24 cellular contexts compared by ENCODE assay signal in the genomic region with DNA sequence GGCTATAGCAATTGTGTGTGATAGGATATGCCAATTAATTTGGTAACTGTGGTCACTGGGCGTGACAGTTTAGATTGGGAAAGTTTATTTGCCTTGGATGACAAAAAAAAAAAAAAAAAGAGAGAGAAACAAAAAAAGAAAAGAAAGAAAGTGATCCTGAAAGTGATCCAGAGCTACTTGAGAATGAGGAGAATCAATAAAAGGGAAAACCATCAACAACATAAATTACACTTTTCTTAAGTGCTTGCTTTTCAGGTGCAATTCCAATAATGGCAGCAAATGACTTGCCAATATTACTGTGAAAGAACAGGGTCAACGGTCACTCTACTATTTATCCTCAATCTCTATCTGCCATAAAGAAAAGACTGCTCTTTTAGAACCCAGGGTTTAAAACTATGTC.
A peak's percentile ranks its signal among the peaks of the same experiment; 100 is the strongest.
DNase-seq lines count a peak whose midpoint lies in the region; ATAC-seq, FAIRE-seq and TF ChIP-seq lines count a peak whose summit lies in the region.
"Had no signal": no experiment of that assay in that cellular context is flagged by ENCODE, and none has a peak within 500 bp of the region (broad histone marks: within the 10 kb centered on the region; RNA-seq: fewer than 3 reads in every experiment).

No MANE protein-coding gene starts in this region.

- H3K79me2 ChIP-seq in HCT116 (ENCODE audit: insufficient read depth, low read length), result no peaks in the 10 kb centered on the region
- H3K79me2 ChIP-seq in astrocyte (ENCODE audit: insufficient read depth, low read length), result no peaks in the 10 kb centered on the region

- H3K4me2 ChIP-seq in HCT116 (ENCODE audit: low read length), result no peak overlapping the region
- peak overlapping the region; percentile 18 for H3K4me2 ChIP-seq in astrocyte (ENCODE audit: low read length)
- H3K4me2 ChIP-seq: GM23338 had no signal

- H3K27me3 Mint-ChIP-seq in astrocyte (ENCODE audit: low read depth, unreplicated experiment), result no peaks in the 10 kb centered on the region
- H3K27me3 Mint-ChIP-seq in activated CD4-positive, alpha-beta T cell treated with anti-CD3 and anti-CD28 coated beads, Interleukin-2, amount 10 ng/mL, durations not matched to agents 24 days and 14 days, result no peaks in the 10 kb centered on the region
- H3K27me3 Mint-ChIP-seq: activated CD8-positive, alpha-beta T cell treated with anti-CD3 and anti-CD28 coated beads for 36 hours; activated naive CD8-positive, alpha-beta T cell; effector memory CD8-positive, alpha-beta T cell; stimulated activated naive CD8-positive, alpha-beta T cell treated with anti-CD3 and anti-CD28 coated beads, Interleukin-15, Interleukin-2, amounts not matched to agents 100 ng/mL and 50 ng/mL, for 24 hours; T-helper 17 cell had no signal

- H3K27ac ChIP-seq in HCT116 (ENCODE audit: low read depth, low read length) (no peak overlapping the region), astrocyte (ENCODE audit: low read depth, low read length) (no peak overlapping the region), sigmoid colon (peak overlapping the region in 3 of 4 donors; percentile 60 to 74 (median 74)), stomach (no peak overlapping the region)
- H3K27ac ChIP-seq: vagina had no signal

- H3K9me3 ChIP-seq in HCT116 (ENCODE audit: control insufficient read depth in 1 of 2, insufficient read depth in 1 of 2, low read depth in 1 of 2, low read length in 2 of 2) (no peaks in the 10 kb centered on the region), astrocyte (ENCODE audit: insufficient read depth, low read depth, low read length) (no peaks in the 10 kb centered on the region), sigmoid colon (no peaks in the 10 kb centered on the region), stomach (no peaks in the 10 kb centered on the region)
- H3K9me3 ChIP-seq: vagina had no signal

- FAIRE-seq in astrocyte (lab: Jason Lieb, UNC) (no peak), D721Med (lab: Jason Lieb, UNC) (no peak)

- intact Hi-C loops in HCT116 (cut with micrococcal nuclease) (no loop called here), sigmoid colon (cut with DNase I) (loop anchor here (5.0 to 10.0 kb wide), 3 partner anchors 128 to 386 kb away; no protein-coding TSS in a partner anchor), stomach (cut with DNase I; ENCODE audit: low total_unique reads) (no loop called here)
- intact Hi-C loops in activated CD4-positive, alpha-beta T cell treated with anti-CD3 and anti-CD28 coated beads, Interleukin-2, amount 10 ng/mL, durations not matched to agents 24 days and 14 days (cut with micrococcal nuclease), result no loop called here

- H3K4me1 ChIP-seq in HCT116 (ENCODE audit: control insufficient read depth in 1 of 2, insufficient read depth in 2 of 2, low read length in 2 of 2) (0 out of 4 replicates have a peak, but pooled peaks cover 0 to 3% of the 10 kb centered on the region in 2 experiments), astrocyte (ENCODE audit: insufficient read depth, low read length) (peaks cover 15% of the 10 kb centered on the region), sigmoid colon (peaks cover 0 to 54% (median 26%) of the 10 kb centered on the region in 4 donors), stomach (peaks cover 0 to 7% (median 2%) of the 10 kb centered on the region in 4 donors)
- H3K4me1 ChIP-seq: vagina had no signal

- 53 to 84% methylated on average over 2 of the region's 2 CpGs for WGBS in sigmoid colon, 2 donors
- 71 to 85% (median 78%) methylated on average over 2 of the region's 2 CpGs for WGBS in stomach, 5 donors

- no peaks in the 10 kb centered on the region for H3K9me2 ChIP-seq in HCT116 (ENCODE audit: insufficient read depth)

- H3K4me3 ChIP-seq in HCT116 (replicated peaks in 1 of 2; ENCODE audit: low read depth in 1 of 2, low read length in 2 of 2) (no peak overlapping the region), astrocyte (ENCODE audit: insufficient read depth, low read depth, low read length) (no peak overlapping the region), sigmoid colon (no peak overlapping the region), stomach (no peak overlapping the region)
- H3K4me3 ChIP-seq: GM23338, vagina had no signal

- H3K36me3 ChIP-seq in HCT116 (ENCODE audit: control insufficient read depth in 1 of 2, insufficient read depth in 2 of 2, low read length in 2 of 2) (no peaks in the 10 kb centered on the region), astrocyte (ENCODE audit: insufficient read depth, low read length) (no peaks in the 10 kb centered on the region), sigmoid colon (no peaks in the 10 kb centered on the region), stomach (no peaks in the 10 kb centered on the region)
- H3K36me3 ChIP-seq: vagina had no signal

- BruUV-seq in HCT116 (replicated peaks; lab: Mats Ljungman, UMichigan), result no TSS peak

- peak overlapping the region; percentile 49 for H2AFZ ChIP-seq in HCT116 (ENCODE audit: low read depth, low read length, poor library complexity, severe bottlenecking)
- no peak overlapping the region for H2AFZ ChIP-seq in astrocyte (ENCODE audit: low read depth, low read length)
- H2AFZ ChIP-seq: GM23338 had no signal

- no peak overlapping the region for H3K9ac ChIP-seq in HCT116 (ENCODE audit: low read length)
- no peak overlapping the region for H3K9ac ChIP-seq in astrocyte (ENCODE audit: low read length)

- POLR2A ChIA-PET in HCT116 (lab: Charles Lee), result no interaction called here

- TF ChIP-seq EP300 in sigmoid colon (IDR thresholded peaks at IDR 0.05) (no peak), stomach (IDR thresholded peaks at IDR 0.05) (no peak)

- no peaks in the 10 kb centered on the region for H3K36me3 Mint-ChIP-seq in astrocyte (ENCODE audit: low read depth, unreplicated experiment)
- no peaks in the 10 kb centered on the region for H3K36me3 Mint-ChIP-seq in activated CD4-positive, alpha-beta T cell treated with anti-CD3 and anti-CD28 coated beads, Interleukin-2, amount 10 ng/mL, durations not matched to agents 24 days and 14 days (ENCODE audit: low read depth)
- H3K36me3 Mint-ChIP-seq: activated naive CD8-positive, alpha-beta T cell had no signal

- no peak for TF ChIP-seq RAD21 in HCT116 (IDR thresholded peaks at IDR 0.05; ENCODE audit: low read depth)

- peak overlapping the region; percentile 40 for H3K4me3 Mint-ChIP-seq in astrocyte (ENCODE audit: unreplicated experiment)
- no peak overlapping the region for H3K4me3 Mint-ChIP-seq in activated CD4-positive, alpha-beta T cell treated with anti-CD3 and anti-CD28 coated beads, Interleukin-2, amount 10 ng/mL, durations not matched to agents 24 days and 14 days
- H3K4me3 Mint-ChIP-seq: activated CD8-positive, alpha-beta T cell treated with anti-CD3 and anti-CD28 coated beads for 36 hours; activated naive CD8-positive, alpha-beta T cell; effector memory CD8-positive, alpha-beta T cell; GM23338; stimulated activated naive CD8-positive, alpha-beta T cell treated with anti-CD3 and anti-CD28 coated beads, Interleukin-15, Interleukin-2, amounts not matched to agents 100 ng/mL and 50 ng/mL, for 24 hours; T-helper 17 cell had no signal

- no peaks in the 10 kb centered on the region for H3K9me3 Mint-ChIP-seq in astrocyte (ENCODE audit: unreplicated experiment)
- H3K9me3 Mint-ChIP-seq in activated CD4-positive, alpha-beta T cell treated with anti-CD3 and anti-CD28 coated beads, Interleukin-2, amount 10 ng/mL, durations not matched to agents 24 days and 14 days, result no peaks in the 10 kb centered on the region
- H3K9me3 Mint-ChIP-seq: activated CD8-positive, alpha-beta T cell treated with anti-CD3 and anti-CD28 coated beads for 36 hours; GM23338 had no signal

- H3K4me1 Mint-ChIP-seq in astrocyte (ENCODE audit: low read depth, unreplicated experiment), result peaks cover 36% of the 10 kb centered on the region
- H3K4me1 Mint-ChIP-seq in activated CD4-positive, alpha-beta T cell treated with anti-CD3 and anti-CD28 coated beads, Interleukin-2, amount 10 ng/mL, durations not matched to agents 24 days and 14 days, result no peaks in the 10 kb centered on the region
- H3K4me1 Mint-ChIP-seq: T-helper 17 cell had no signal

- no peak for TF ChIP-seq POLR2A in HCT116 (IDR thresholded peaks at IDR 0.05; ENCODE audit: borderline replicate concordance, extremely low read depth, insufficient read depth, insufficient read length)
- TF ChIP-seq POLR2A in sigmoid colon (IDR thresholded peaks at IDR 0.05), result no peak
- no peak for TF ChIP-seq POLR2A in stomach (IDR thresholded peaks at IDR 0.05)

- ATAC-seq in HCT116, result no peak
- ATAC-seq: activated CD8-positive, alpha-beta T cell treated with anti-CD3 and anti-CD28 coated beads for 36 hours; effector memory CD8-positive, alpha-beta T cell; esophagus mucosa; GM23338; T-helper 17 cell had no signal

- no peak for DNase-seq in HCT116 (ENCODE audit: low read depth, low spot score)
- DNase-seq in NCI-H2227 treated with DMSO at 0.1 percent for 48 hours (lab: John Stamatoyannopoulos, UW), result peak; percentile 46
- DNase-seq in astrocyte (ENCODE audit: low read depth), result no peak
- no peak for DNase-seq in sigmoid colon
- no peak for DNase-seq in AG08396 (ENCODE audit: low spot score)
- no peak for DNase-seq in stomach
- no peak for DNase-seq in activated CD4-positive, alpha-beta T cell treated with anti-CD3 and anti-CD28 coated beads, Interleukin-2, amount 10 ng/mL, durations not matched to agents 24 days and 14 days
- no peak for DNase-seq in D721Med (ENCODE audit: insufficient read length, low spot score)
- DNase-seq: activated CD4-positive, CD25-positive, alpha-beta regulatory T cell treated with anti-CD3 and anti-CD28 coated beads, Interleukin-2, amount 50 U/mL, for 72 hours; activated CD8-positive, alpha-beta T cell treated with anti-CD3 and anti-CD28 coated beads for 36 hours; aorta; caudate nucleus; cortex of kidney; effector memory CD8-positive, alpha-beta T cell; foreskin melanocyte; NCI-H1092; NCI-H2081; NCI-H510A treated with DMSO at 0.1 percent for 48 hours; T-helper 17 cell had no signal

- H3K27me3 ChIP-seq in HCT116 (ENCODE audit: insufficient read depth, low read length), result no peaks in the 10 kb centered on the region
- no peaks in the 10 kb centered on the region for H3K27me3 ChIP-seq in astrocyte (ENCODE audit: insufficient read depth, low read length)
- H3K27me3 ChIP-seq in sigmoid colon, result no peaks in the 10 kb centered on the region
- H3K27me3 ChIP-seq in stomach, result no peaks in the 10 kb centered on the region
- H3K27me3 ChIP-seq: vagina had no signal

- CTCF ChIA-PET in HCT116 (lab: Charles Lee), result no interaction called here

- RAD21 ChIA-PET in HCT116 (lab: Charles Lee; ENCODE audit: low non-redundant PET in 1 of 2, low total read pairs in 2 of 2, uncharacterized antibody in 2 of 2, unreplicated experiment in 2 of 2), result no interaction called here

- peak overlapping the region; percentile 99 for H3K27ac Mint-ChIP-seq in astrocyte (ENCODE audit: unreplicated experiment)
- no peak overlapping the region for H3K27ac Mint-ChIP-seq in activated CD4-positive, alpha-beta T cell treated with anti-CD3 and anti-CD28 coated beads, Interleukin-2, amount 10 ng/mL, durations not matched to agents 24 days and 14 days
- H3K27ac Mint-ChIP-seq: activated CD8-positive, alpha-beta T cell treated with anti-CD3 and anti-CD28 coated beads for 36 hours; activated naive CD8-positive, alpha-beta T cell; effector memory CD8-positive, alpha-beta T cell; stimulated activated naive CD8-positive, alpha-beta T cell treated with anti-CD3 and anti-CD28 coated beads, Interleukin-15, Interleukin-2, amounts not matched to agents 100 ng/mL and 50 ng/mL, for 24 hours; T-helper 17 cell had no signal

- TF ChIP-seq CTCF in HCT116 (IDR thresholded peaks at IDR 0.05 in 2 of 3, conservative IDR thresholded peaks at IDR 0.05 in 1 of 3; ENCODE audit: borderline replicate concordance in 1 of 3, insufficient read depth in 1 of 3, low read depth in 2 of 3, low read length in 2 of 3) (no peak), astrocyte (IDR thresholded peaks at IDR 0.05; ENCODE audit: insufficient read depth, low read depth, low read length) (no peak), sigmoid colon (IDR thresholded peaks at IDR 0.05) (no peak), stomach (IDR thresholded peaks at IDR 0.05) (no peak), D721Med (IDR thresholded peaks at IDR 0.05; ENCODE audit: insufficient read depth, missing control alignments) (no peak)

- H4K20me1 ChIP-seq in HCT116 (ENCODE audit: insufficient read depth), result no peaks in the 10 kb centered on the region
- no peaks in the 10 kb centered on the region for H4K20me1 ChIP-seq in astrocyte (ENCODE audit: insufficient read depth, low read length)

Comparison
In these comparisons a context has a peak if more than half of its experiments do, and no peak if none do; other contexts are left out.
1. H3K27ac ChIP-seq: peak in sigmoid colon (3 of 4); none in HCT116 (single experiment), astrocyte (single experiment) and stomach (0 of 5).